ENCODE assay signal across 8 cellular contexts in genomic region chr19:45798995-45799517, GRCh38. TPM values are rescaled to one million over a fixed set of nuclear protein-coding genes. Genes with fewer than 3 reads are reported as not detected.
A peak's percentile ranks its signal among the peaks of the same experiment; 100 is the strongest.
DNase-seq lines count a peak whose midpoint lies in the region; ATAC-seq lines count a peak whose summit lies in the region.

No MANE protein-coding gene starts in this region.

- peak; percentile 93 for ATAC-seq in left lobe of liver

- no peak overlapping the region for H3K27ac ChIP-seq in caudate nucleus (ENCODE audit: low read depth, low read length)

- DNase-seq in SIG-M5 treated with dmso at 0.1 percent for 504 hours (lab: John Stamatoyannopoulos, UW; ENCODE audit: unreplicated experiment) (peak; percentile 33), SIG-M5 (lab: John Stamatoyannopoulos, UW) (no peak), NCI-H1694 treated with DMSO at 0.1 percent for 48 hours (lab: John Stamatoyannopoulos, UW) (peak; percentile 63), UCSD-AML1 (lab: John Stamatoyannopoulos, UW; ENCODE audit: unreplicated experiment) (peak; percentile 33), caudate nucleus (lab: John Stamatoyannopoulos, UW) (peak in 37 of 61 donors; percentile 10 to 58 (median 29)), left lobe of liver (ENCODE audit: low spot score) (no peak), putamen (ENCODE audit: low spot score) (no peak)
- DNase-seq in stimulated activated CD4-positive, alpha-beta T cell treated with anti-CD3 and anti-CD28 coated beads, Interleukin-4, amount 100 ng/mL, for 48 hours (ENCODE audit: low read depth in 2 of 2): peak; percentile 38

RNA-seq across cellular contexts. Expression of gene DMWD, which starts 6.4 kb away (rescaled TPM):
- 13.9 TPM for total RNA-seq in left lobe of liver

RNA-seq across cellular contexts. Expression of gene RSPH6A, which starts 16.1 kb away (rescaled TPM):
- total RNA-seq in left lobe of liver: not detected

RNA-seq across cellular contexts. Expression of gene DMPK, which starts 16.8 kb away (rescaled TPM):
- 7.8 TPM for total RNA-seq in left lobe of liver

RNA-seq across cellular contexts. Expression of gene SIX5, which starts 30.0 kb away (rescaled TPM):
- 12.1 TPM for total RNA-seq in left lobe of liver

Comparison
In these comparisons a context has a peak if more than half of its experiments do, and no peak if none do; other contexts are left out.
1. DNase-seq: peak in SIG-M5 treated with dmso at 0.1 percent for 504 hours (single experiment), NCI-H1694 treated with DMSO at 0.1 percent for 48 hours (single experiment), UCSD-AML1 (single experiment), caudate nucleus (37 of 61) and stimulated activated CD4-positive, alpha-beta T cell treated with anti-CD3 and anti-CD28 coated beads, Interleukin-4, amount 100 ng/mL, for 48 hours (2 of 2); none in SIG-M5 (single experiment), left lobe of liver (single experiment) and putamen (single experiment).